5 cellular contexts compared by ENCODE assay signal in genomic region chr13:102049853-102050252, GRCh38.
"Had no signal": no experiment of that assay in that cellular context is flagged by ENCODE, and none has a peak within 500 bp of the region (broad histone marks: within the 10 kb centered on the region; RNA-seq: fewer than 3 reads in every experiment).

No MANE protein-coding gene starts in this region.

- DNase-seq: IMR-90, KBM-7 had no signal

- ATAC-seq: HepG2, K562 had no signal

- H3K4me3 ChIP-seq: K562 had no signal

- H3K27ac ChIP-seq: HL-60 had no signal
